Comparison of ENCODE assay signal across 12 cellular contexts in genomic region chr15:57384024-57384423, GRCh38. TPM values are rescaled to one million over a fixed set of nuclear protein-coding genes. Genes with fewer than 3 reads are reported as not detected.
"Had no signal": no experiment of that assay in that cellular context is flagged by ENCODE, and none has a peak within 500 bp of the region (broad histone marks: within the 10 kb centered on the region; RNA-seq: fewer than 3 reads in every experiment).

No MANE protein-coding gene starts in this region.

- H3K4me1 Mint-ChIP-seq: stimulated activated naive B cell treated with anti-CD40 and anti-IgM and Interleukin-4, amounts not matched to agents 10 μg/mL and 1 μg/mL and 100 μg/mL, for 72 hours had no signal

- DNase-seq: activated CD4-positive, alpha-beta memory T cell treated with anti-CD3 and anti-CD28 coated beads for 36 hours; activated CD4-positive, alpha-beta T cell treated with anti-CD3 and anti-CD28 coated beads for 1 hour; activated T-cell treated with anti-CD3 and anti-CD28 coated beads, Interleukin-2, amount 50 U/mL, for 48 hours; effector memory CD4-positive, alpha-beta T cell; glutamatergic neuron; pancreas; retina; stimulated activated naive B cell treated with anti-CD40 and anti-IgM and Interleukin-4, amounts not matched to agents 10 μg/mL and 1 μg/mL and 100 μg/mL, for 72 hours; T-helper 9 cell; upper lobe of right lung had no signal

- H3K36me3 Mint-ChIP-seq: activated CD4-positive, alpha-beta memory T cell treated with anti-CD3 and anti-CD28 coated beads for 36 hours; neural progenitor cell; stimulated activated naive B cell treated with anti-CD40 and anti-IgM and Interleukin-4, amounts not matched to agents 10 μg/mL and 1 μg/mL and 100 μg/mL, for 72 hours had no signal

- H3K9ac ChIP-seq: neural progenitor cell had no signal

- ATAC-seq: left lobe of liver; stimulated activated naive B cell treated with anti-CD40 and anti-IgM and Interleukin-4, amounts not matched to agents 10 μg/mL and 1 μg/mL and 100 μg/mL, for 72 hours; upper lobe of right lung had no signal

- H3K27me3 ChIP-seq: neural progenitor cell, pancreas, upper lobe of right lung had no signal

- H3K9me3 Mint-ChIP-seq: activated CD4-positive, alpha-beta memory T cell treated with anti-CD3 and anti-CD28 coated beads for 36 hours; neural progenitor cell; stimulated activated naive B cell treated with anti-CD40 and anti-IgM and Interleukin-4, amounts not matched to agents 10 μg/mL and 1 μg/mL and 100 μg/mL, for 72 hours had no signal

- H3K4me2 ChIP-seq: neural progenitor cell had no signal

- H2AFZ ChIP-seq: neural progenitor cell had no signal

- H3K36me3 ChIP-seq: neural progenitor cell, pancreas, upper lobe of right lung had no signal

- H3K27ac ChIP-seq: neural progenitor cell, pancreas, upper lobe of right lung had no signal

- H3K4me3 ChIP-seq: neural progenitor cell, pancreas, upper lobe of right lung had no signal

- H3K9me3 ChIP-seq: pancreas, upper lobe of right lung had no signal

- H3K27ac Mint-ChIP-seq: activated CD4-positive, alpha-beta memory T cell treated with anti-CD3 and anti-CD28 coated beads for 36 hours; neural progenitor cell; stimulated activated naive B cell treated with anti-CD40 and anti-IgM and Interleukin-4, amounts not matched to agents 10 μg/mL and 1 μg/mL and 100 μg/mL, for 72 hours had no signal

- FAIRE-seq: pancreas had no signal

- H3K4me3 Mint-ChIP-seq: activated CD4-positive, alpha-beta memory T cell treated with anti-CD3 and anti-CD28 coated beads for 36 hours; neural progenitor cell; stimulated activated naive B cell treated with anti-CD40 and anti-IgM and Interleukin-4, amounts not matched to agents 10 μg/mL and 1 μg/mL and 100 μg/mL, for 72 hours had no signal

RNA-seq across cellular contexts. Expression of gene CGNL1, which starts 7.7 kb away (rescaled TPM):
- total RNA-seq: activated CD4-positive, alpha-beta memory T cell treated with anti-CD3 and anti-CD28 coated beads for 36 hours had no signal
